Comparison of ENCODE assay signal across 8 cellular contexts in the genomic region with DNA sequence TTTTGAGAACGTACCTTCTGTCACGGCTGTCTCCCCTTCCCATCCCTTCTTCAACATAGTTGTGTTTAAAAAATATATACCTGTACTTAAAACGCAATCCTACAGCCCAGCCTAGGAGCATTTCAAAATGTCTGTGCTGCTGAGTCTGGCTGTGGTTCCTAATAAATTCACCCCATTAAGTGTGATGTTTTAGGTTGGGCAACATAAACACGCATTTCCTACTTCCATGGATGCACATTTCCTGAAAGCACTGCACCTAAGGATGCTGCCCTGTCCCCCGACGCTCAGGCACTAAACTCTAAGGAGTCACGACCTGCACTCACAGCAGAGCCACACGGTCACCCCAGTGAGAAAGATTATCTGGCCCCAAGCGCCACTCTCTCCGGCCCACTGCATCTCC. TPM values are rescaled to one million over a fixed set of nuclear protein-coding genes. Genes with fewer than 3 reads are reported as not detected.
DNase-seq lines count a peak whose midpoint lies in the region; ATAC-seq and TF ChIP-seq lines count a peak whose summit lies in the region.

No MANE protein-coding gene starts in this region.

- 2% methylated on average over 8 of the region's 10 CpGs for WGBS in esophagus muscularis mucosa

- H3K4me3 ChIP-seq in GM06990 (replicated peaks; ENCODE audit: low read depth, low read length): peak overlapping the region; percentile 94
- peak overlapping the region; percentile 91 for H3K4me3 ChIP-seq in HFF-Myc (replicated peaks; ENCODE audit: low read depth, low read length)
- peak overlapping the region; percentile 75 for H3K4me3 ChIP-seq in RWPE2 (ENCODE audit: severe bottlenecking)
- peak overlapping the region; percentile 81 to 100 (median 94) for H3K4me3 ChIP-seq in esophagus muscularis mucosa
- H3K4me3 ChIP-seq in parathyroid adenoma (ENCODE audit: low read depth, low read length): peak overlapping the region; percentile 91

- peak overlapping the region; percentile 28 for H3K9ac ChIP-seq in parathyroid adenoma

- no peak for TF ChIP-seq POLR2A in esophagus muscularis mucosa (IDR thresholded peaks at IDR 0.05; ENCODE audit: low read depth)

- H3K27ac ChIP-seq in RWPE2 (ENCODE audit: poor library complexity, severe bottlenecking): peak overlapping the region; percentile 89
- H3K27ac ChIP-seq in esophagus muscularis mucosa (replicated peaks in 1 of 4): peak overlapping the region; percentile 98 to 100 (median 100)
- peak overlapping the region; percentile 97 for H3K27ac ChIP-seq in parathyroid adenoma

- H3K36me3 ChIP-seq in GM06990 (ENCODE audit: control insufficient read depth, insufficient read depth, low read length): no peaks in the 10 kb centered on the region; the same call in 1 of the 2 replicates
- 0 out of 2 replicates have a peak, but pooled peaks cover 4% of the 10 kb centered on the region for H3K36me3 ChIP-seq in RWPE2 (ENCODE audit: low read depth)
- no peaks in the 10 kb centered on the region for H3K36me3 ChIP-seq in esophagus muscularis mucosa
- H3K36me3 ChIP-seq in parathyroid adenoma (ENCODE audit: control insufficient read depth, insufficient read depth, low read length): no peaks in the 10 kb centered on the region

- peak; percentile 11; the same call in 2 of the 3 replicates for ATAC-seq in RWPE2 (ENCODE audit: low read depth)

- H3K4me1 ChIP-seq in RWPE2 (ENCODE audit: insufficient read depth, poor library complexity, severe bottlenecking) (peaks cover 44% of the 10 kb centered on the region), esophagus muscularis mucosa (peaks cover 34 to 75% (median 73%) of the 10 kb centered on the region in 4 donors), parathyroid adenoma (peaks cover 34% of the 10 kb centered on the region)

- no peaks in the 10 kb centered on the region for H3K27me3 ChIP-seq in GM06990 (replicated peaks; ENCODE audit: control insufficient read depth, insufficient read depth, low read length)
- H3K27me3 ChIP-seq in RWPE2 (ENCODE audit: insufficient read depth, poor library complexity, severe bottlenecking): no peaks in the 10 kb centered on the region
- H3K27me3 ChIP-seq in esophagus muscularis mucosa: no peaks in the 10 kb centered on the region
- no peaks in the 10 kb centered on the region for H3K27me3 ChIP-seq in parathyroid adenoma (ENCODE audit: control insufficient read depth, insufficient read depth, low read length)

- TF ChIP-seq CTCF in GM06990 (IDR thresholded peaks at IDR 0.05; ENCODE audit: insufficient read depth, low read length, poor library complexity, severe bottlenecking): no peak
- TF ChIP-seq CTCF in HFF-Myc (IDR thresholded peaks at IDR 0.05; ENCODE audit: low read depth, low read length, missing control alignments): no peak
- TF ChIP-seq CTCF in RWPE2 (IDR thresholded peaks at IDR 0.05; ENCODE audit: poor library complexity, severe bottlenecking): no peak
- no peak for TF ChIP-seq CTCF in esophagus muscularis mucosa (IDR thresholded peaks at IDR 0.05)
- no peak for TF ChIP-seq CTCF in parathyroid adenoma (IDR thresholded peaks at IDR 0.05)

- TF ChIP-seq EP300 in esophagus muscularis mucosa (IDR thresholded peaks at IDR 0.05): no peak

- peak overlapping the region; percentile 84 for H3K4me2 ChIP-seq in parathyroid adenoma (ENCODE audit: low read length)

- no peak for DNase-seq in GM06990 (ENCODE audit: extremely low read depth, insufficient read length)
- no peak for DNase-seq in HFF-Myc (ENCODE audit: extremely low read depth, low read depth)
- DNase-seq in RWPE2 (ENCODE audit: low spot score): no peak
- no peak for DNase-seq in esophagus muscularis mucosa (ENCODE audit: extremely low spot score)
- no peak for DNase-seq in amygdala (lab: John Stamatoyannopoulos, UW)
- no peak for DNase-seq in NCI-H1694 (lab: John Stamatoyannopoulos, UW)
- DNase-seq in posterior cingulate gyrus: no peak

- peak overlapping the region; percentile 89 for H2AFZ ChIP-seq in parathyroid adenoma

- H3K79me2 ChIP-seq in parathyroid adenoma: peaks cover 24% of the 10 kb centered on the region

- intact Hi-C loops in esophagus muscularis mucosa (cut with DNase I) (loop anchor here (2.0 to 5.0 kb wide), 2 partner anchors 70 to 123 kb away; partner anchors contain the start of gene TRAF3IP2), posterior cingulate gyrus (cut with DNase I) (loop anchor here (2.0 to 10.0 kb wide), 4 partner anchors 60 to 163 kb away; no protein-coding TSS in a partner anchor)

- H3K9me3 ChIP-seq in RWPE2 (ENCODE audit: severe bottlenecking) (no peaks in the 10 kb centered on the region), esophagus muscularis mucosa (no peaks in the 10 kb centered on the region), parathyroid adenoma (ENCODE audit: control insufficient read depth, low read length) (no peaks in the 10 kb centered on the region)

RNA-seq across cellular contexts. Expression of gene REV3L, which starts 1.2 kb away (rescaled TPM):
- 10 to 100 TPM; 38.9 to 50.4 (median 45.3) TPM for total RNA-seq in esophagus muscularis mucosa
